24 cellular contexts compared by ENCODE assay signal in the genomic region with DNA sequence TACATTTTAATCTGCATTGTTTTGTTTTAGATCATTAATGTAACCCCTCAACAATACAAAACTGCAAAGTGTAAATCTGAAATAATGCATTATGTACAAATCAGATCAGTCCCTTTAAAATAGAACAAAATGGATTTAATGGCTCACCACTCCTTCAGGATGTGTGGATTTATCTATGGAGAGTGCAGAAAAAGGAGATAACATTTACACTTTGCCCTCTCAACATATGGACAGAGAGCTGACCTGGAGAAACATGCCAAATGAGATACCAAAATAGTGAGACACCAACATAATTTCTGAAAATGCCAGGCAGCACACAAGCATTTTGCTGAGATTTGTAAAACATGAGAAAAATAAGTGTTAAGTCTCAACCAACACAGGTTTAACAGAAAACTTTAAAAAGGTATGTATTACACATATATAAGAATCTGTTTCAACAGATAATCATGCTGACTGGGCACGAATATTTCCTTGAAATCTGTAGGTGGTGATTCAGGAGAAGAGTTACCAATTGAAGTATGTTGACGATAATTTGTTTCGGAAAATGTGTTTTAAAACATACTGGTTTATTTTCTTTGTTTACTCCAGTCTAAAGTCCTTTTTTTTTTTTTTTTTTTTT.
A peak's percentile ranks its signal among the peaks of the same experiment; 100 is the strongest.
DNase-seq lines count a peak whose midpoint lies in the region; ATAC-seq and TF ChIP-seq lines count a peak whose summit lies in the region.
"Had no signal": no experiment of that assay in that cellular context is flagged by ENCODE, and none has a peak within 500 bp of the region (broad histone marks: within the 10 kb centered on the region; RNA-seq: fewer than 3 reads in every experiment).

No MANE protein-coding gene starts in this region.

- no peaks in the 10 kb centered on the region for H3K9me3 Mint-ChIP-seq in activated CD8-positive, alpha-beta T cell treated with anti-CD3 and anti-CD28 coated beads for 36 hours
- H3K9me3 Mint-ChIP-seq: CD8-positive, alpha-beta T cell had no signal

- H3K27me3 ChIP-seq in hepatocyte: no peaks in the 10 kb centered on the region

- ATAC-seq in mucosa of descending colon (peak; percentile 52), GM21515 (IDR thresholded peaks at IDR 0.05; ENCODE audit: unreplicated experiment) (no peak), HG03342 (IDR thresholded peaks at IDR 0.05; ENCODE audit: unreplicated experiment) (no peak), GM18505 (IDR thresholded peaks at IDR 0.05; ENCODE audit: unreplicated experiment) (no peak)
- ATAC-seq in activated CD8-positive, alpha-beta T cell treated with anti-CD3 and anti-CD28 coated beads for 36 hours: no peak
- ATAC-seq: CD8-positive, alpha-beta T cell; PC-3 had no signal

- no peak overlapping the region for H3K27ac ChIP-seq in hepatocyte
- H3K27ac ChIP-seq: C4-2B had no signal

- H3K27me3 Mint-ChIP-seq in activated CD8-positive, alpha-beta T cell treated with anti-CD3 and anti-CD28 coated beads for 36 hours: no peaks in the 10 kb centered on the region
- H3K27me3 Mint-ChIP-seq: B cell had no signal

- H3K27ac Mint-ChIP-seq in activated CD8-positive, alpha-beta T cell treated with anti-CD3 and anti-CD28 coated beads for 36 hours: no peak overlapping the region
- H3K27ac Mint-ChIP-seq: B cell; CD8-positive, alpha-beta T cell had no signal

- peaks cover 23% of the 10 kb centered on the region for H3K36me3 Mint-ChIP-seq in activated CD8-positive, alpha-beta T cell treated with anti-CD3 and anti-CD28 coated beads for 36 hours (ENCODE audit: low read depth)

- no peak for TF ChIP-seq POLR2A in GM18505 (IDR thresholded peaks at IDR 0.05; ENCODE audit: borderline replicate concordance, extremely low read depth, insufficient read depth, insufficient read length)

- DNase-seq in HEK293T (ENCODE audit: extremely low spot score) (no peak), hepatocyte (ENCODE audit: low spot score) (no peak), mucosa of descending colon (no peak)
- DNase-seq in activated CD8-positive, alpha-beta T cell treated with anti-CD3 and anti-CD28 coated beads for 36 hours: no peak
- DNase-seq: CD8-positive, alpha-beta T cell; GOT3; KBM-7; MV-4-11; NCI-H1105; NCI-H146; NCI-H1930; NCI-H2107; NCI-H446; NCI-H524 treated with DMSO at 0.1 percent for 48 hours; NCI-H774; PC-3; SK-N-SH had no signal

- POLR2A ChIA-PET in HEK293T (lab: Yijun Ruan, JAX): no interaction called here
- POLR2A ChIA-PET in activated CD8-positive, alpha-beta T cell treated with anti-CD3 and anti-CD28 coated beads for 36 hours (lab: Charles Lee): no interaction called here

- intact Hi-C loops in mucosa of descending colon (cut with DNase I, micrococcal nuclease): no loop called here
- intact Hi-C loops in activated CD8-positive, alpha-beta T cell treated with anti-CD3 and anti-CD28 coated beads for 36 hours (cut with micrococcal nuclease): no loop called here

- H3K4me1 ChIP-seq in hepatocyte (ENCODE audit: insufficient read depth) (no peaks in the 10 kb centered on the region), mucosa of descending colon (ENCODE audit: low read depth) (no peaks in the 10 kb centered on the region)
- H3K4me1 ChIP-seq: HAP-1 had no signal

- H2AFZ ChIP-seq in hepatocyte: no peak overlapping the region

- WGBS in hepatocyte (ENCODE audit: low lambda C conversion rate, missing lambda C conversion rate): 85% methylated on average over 3 of the region's 3 CpGs

- H3K9me3 ChIP-seq in hepatocyte (ENCODE audit: low read depth) (no peaks in the 10 kb centered on the region), mucosa of descending colon (no peaks in the 10 kb centered on the region)
- H3K9me3 ChIP-seq: Caco-2, HAP-1, SK-N-SH had no signal

- H3K4me1 Mint-ChIP-seq in activated CD8-positive, alpha-beta T cell treated with anti-CD3 and anti-CD28 coated beads for 36 hours (ENCODE audit: low read depth): peaks cover 18% of the 10 kb centered on the region

- H3K4me3 ChIP-seq in hepatocyte (no peak overlapping the region), mucosa of descending colon (no peak overlapping the region)
- H3K4me3 ChIP-seq: HAP-1 had no signal

- no peak for TF ChIP-seq CTCF in hepatocyte (IDR thresholded peaks at IDR 0.05; ENCODE audit: poor library complexity)
- TF ChIP-seq CTCF in mucosa of descending colon (IDR thresholded peaks at IDR 0.05): no peak
- TF ChIP-seq CTCF in activated CD8-positive, alpha-beta T cell treated with anti-CD3 and anti-CD28 coated beads for 36 hours (IDR thresholded peaks at IDR 0.05): no peak

- CTCF ChIA-PET in HEK293T (lab: Yijun Ruan, JAX): no interaction called here
- CTCF ChIA-PET in activated CD8-positive, alpha-beta T cell treated with anti-CD3 and anti-CD28 coated beads for 36 hours (lab: Charles Lee): interaction anchor here (1.1 kb wide), 1 partner anchor 79 kb away, joined by 3 read pairs; a partner anchor contains a TSS

- no peaks in the 10 kb centered on the region for H3K79me2 ChIP-seq in hepatocyte

- H3K4me3 Mint-ChIP-seq in activated CD8-positive, alpha-beta T cell treated with anti-CD3 and anti-CD28 coated beads for 36 hours: no peak overlapping the region
- H3K4me3 Mint-ChIP-seq: B cell; CD8-positive, alpha-beta T cell had no signal

- peak overlapping the region; percentile 0 for H3K4me2 ChIP-seq in hepatocyte
- H3K4me2 ChIP-seq: SK-N-SH had no signal

- H4K20me1 ChIP-seq in hepatocyte (ENCODE audit: insufficient read depth, poor library complexity, severe bottlenecking): no peaks in the 10 kb centered on the region

- no peaks in the 10 kb centered on the region for H3K9me2 ChIP-seq in hepatocyte (replicated peaks; ENCODE audit: insufficient read depth)
- H3K9me2 ChIP-seq: SK-N-SH had no signal

- H3K36me3 ChIP-seq in hepatocyte (replicated peaks; ENCODE audit: insufficient read depth, low read depth) (no peaks in the 10 kb centered on the region), mucosa of descending colon (ENCODE audit: low read depth) (no peaks in the 10 kb centered on the region)

TF ChIP-seq in HEK293T, 16 proteins besides CTCF, POLR2A, EP300 and RAD21:
- TF ChIP-seq BHLHE40 (IDR thresholded peaks at IDR 0.05; ENCODE audit: borderline replicate concordance) (no peak), ZNF384 (IDR thresholded peaks at IDR 0.05) (peak; percentile 36; the same call in 1 of the 2 replicates)
TF ChIP-seq in HEK293T: peak in this region for 1.
